14 cellular contexts compared by ENCODE assay signal in genomic region chr15:89972085-89972484, GRCh38. TPM values are rescaled to one million over a fixed set of nuclear protein-coding genes. Genes with fewer than 3 reads are reported as not detected.
DNase-seq lines count a peak whose midpoint lies in the region; ATAC-seq and TF ChIP-seq lines count a peak whose summit lies in the region.
"Had no signal": no experiment of that assay in that cellular context is flagged by ENCODE, and none has a peak within 500 bp of the region (broad histone marks: within the 10 kb centered on the region; RNA-seq: fewer than 3 reads in every experiment).

No MANE protein-coding gene starts in this region.

- CTCF ChIA-PET in HCT116 (lab: Charles Lee): interaction anchor here (1.0 to 1.9 kb wide), 10 partner anchors 9 to 232 kb away, joined by 3 to 11 read pairs (median 5); no protein-coding TSS in a partner anchor

- ATAC-seq in HCT116: peak; percentile 34

- POLR2A ChIA-PET in HCT116 (lab: Charles Lee): interaction anchor here (0.8 to 0.9 kb wide), 3 partner anchors 13 to 54 kb away, joined by 3 read pairs; no protein-coding TSS in a partner anchor

- H3K9me3 ChIP-seq in HCT116 (ENCODE audit: control insufficient read depth in 1 of 2, insufficient read depth in 1 of 2, low read depth in 1 of 2, low read length in 2 of 2) (no peaks in the 10 kb centered on the region), vagina (no peaks in the 10 kb centered on the region)
- H3K9me3 ChIP-seq: spleen had no signal

- H3K4me1 Mint-ChIP-seq in activated T-helper 2 cell treated with anti-CD3 and anti-CD28 coated beads, Interferon-gamma antibody, Interleukin-2, Interleukin-4, amounts not matched to agents 10 μg/mL and 5 μg/mL and 100 μg/mL, durations not matched to agents 14 hours and 24 hours and 36 hours (ENCODE audit: low read depth): no peaks in the 10 kb centered on the region

- peak; percentile 3 for DNase-seq in AG10803 (ENCODE audit: low read depth)
- DNase-seq in HCT116 (ENCODE audit: low read depth, low spot score): no peak
- DNase-seq in NOMO-1 treated with dmso at 0.1 percent for 144 hours (lab: John Stamatoyannopoulos, UW; ENCODE audit: unreplicated experiment): peak; percentile 28
- DNase-seq in amniotic epithelial cell (ENCODE audit: low read depth): peak; percentile 2
- no peak for DNase-seq in LoVo (ENCODE audit: low spot score)
- no peak for DNase-seq in activated T-cell treated with anti-CD3 and anti-CD28 coated beads for 4 hours
- DNase-seq in activated T-helper 2 cell treated with anti-CD3 and anti-CD28 coated beads, Interferon-gamma antibody, Interleukin-2, Interleukin-4, amounts not matched to agents 10 μg/mL and 5 μg/mL and 100 μg/mL, durations not matched to agents 14 hours and 24 hours and 36 hours (ENCODE audit: low spot score): no peak
- no peak for DNase-seq in vagina (ENCODE audit: extremely low spot score in 2 of 2)
- DNase-seq: NCI-H2171 treated with DMSO at 0.1 percent for 48 hours, spleen had no signal

- H3K27me3 ChIP-seq in HCT116 (ENCODE audit: insufficient read depth, low read length): no peaks in the 10 kb centered on the region
- no peaks in the 10 kb centered on the region for H3K27me3 ChIP-seq in vagina
- H3K27me3 ChIP-seq: spleen had no signal

- no peak overlapping the region for H3K27ac Mint-ChIP-seq in activated T-helper 2 cell treated with anti-CD3 and anti-CD28 coated beads, Interferon-gamma antibody, Interleukin-2, Interleukin-4, amounts not matched to agents 10 μg/mL and 5 μg/mL and 100 μg/mL, durations not matched to agents 14 hours and 24 hours and 36 hours
- H3K27ac Mint-ChIP-seq: activated CD8-positive, alpha-beta T cell treated with anti-CD3 and anti-CD28 coated beads, Interleukin-2, amount 10 ng/mL, durations not matched to agents 7 days and 5 days; activated naive CD4-positive, alpha-beta T cell treated with anti-CD3 and anti-CD28 coated beads, Interleukin-2, amount 50 U/mL, for 24 hours had no signal

- no peaks in the 10 kb centered on the region for H3K79me2 ChIP-seq in HCT116 (ENCODE audit: insufficient read depth, low read length)

- H3K4me3 Mint-ChIP-seq in activated T-helper 2 cell treated with anti-CD3 and anti-CD28 coated beads, Interferon-gamma antibody, Interleukin-2, Interleukin-4, amounts not matched to agents 10 μg/mL and 5 μg/mL and 100 μg/mL, durations not matched to agents 14 hours and 24 hours and 36 hours (ENCODE audit: low read depth): no peak overlapping the region
- H3K4me3 Mint-ChIP-seq: activated CD8-positive, alpha-beta T cell treated with anti-CD3 and anti-CD28 coated beads, Interleukin-2, amount 10 ng/mL, durations not matched to agents 7 days and 5 days; activated naive CD4-positive, alpha-beta T cell treated with anti-CD3 and anti-CD28 coated beads, Interleukin-2, amount 50 U/mL, for 24 hours; activated T-cell treated with anti-CD3 and anti-CD28 coated beads, Interleukin-2, amount 50 U/mL, for 4 hours had no signal

- H3K9ac ChIP-seq in HCT116 (ENCODE audit: low read length): no peak overlapping the region

- no peak for TF ChIP-seq POLR2A in HCT116 (IDR thresholded peaks at IDR 0.05; ENCODE audit: borderline replicate concordance, extremely low read depth, insufficient read depth, insufficient read length)
- no peak for TF ChIP-seq POLR2A in vagina (IDR thresholded peaks at IDR 0.05)

- peak overlapping the region; percentile 91 for H2AFZ ChIP-seq in HCT116 (ENCODE audit: low read depth, low read length, poor library complexity, severe bottlenecking)

- no peak overlapping the region for H3K4me2 ChIP-seq in HCT116 (ENCODE audit: low read length)

- H3K9me3 Mint-ChIP-seq in activated T-helper 2 cell treated with anti-CD3 and anti-CD28 coated beads, Interferon-gamma antibody, Interleukin-2, Interleukin-4, amounts not matched to agents 10 μg/mL and 5 μg/mL and 100 μg/mL, durations not matched to agents 14 hours and 24 hours and 36 hours: no peaks in the 10 kb centered on the region
- H3K9me3 Mint-ChIP-seq: activated naive CD4-positive, alpha-beta T cell treated with anti-CD3 and anti-CD28 coated beads, Interleukin-2, amount 50 U/mL, for 24 hours; activated T-cell treated with anti-CD3 and anti-CD28 coated beads, Interleukin-2, amount 50 U/mL, for 4 hours had no signal

- no peaks in the 10 kb centered on the region for H3K36me3 Mint-ChIP-seq in activated T-helper 2 cell treated with anti-CD3 and anti-CD28 coated beads, Interferon-gamma antibody, Interleukin-2, Interleukin-4, amounts not matched to agents 10 μg/mL and 5 μg/mL and 100 μg/mL, durations not matched to agents 14 hours and 24 hours and 36 hours (ENCODE audit: low read depth)
- H3K36me3 Mint-ChIP-seq: activated naive CD4-positive, alpha-beta T cell treated with anti-CD3 and anti-CD28 coated beads, Interleukin-2, amount 50 U/mL, for 24 hours had no signal

- H3K27me3 Mint-ChIP-seq in activated T-helper 2 cell treated with anti-CD3 and anti-CD28 coated beads, Interferon-gamma antibody, Interleukin-2, Interleukin-4, amounts not matched to agents 10 μg/mL and 5 μg/mL and 100 μg/mL, durations not matched to agents 14 hours and 24 hours and 36 hours (ENCODE audit: low read depth): peaks cover 11% of the 10 kb centered on the region
- H3K27me3 Mint-ChIP-seq: activated naive CD4-positive, alpha-beta T cell treated with anti-CD3 and anti-CD28 coated beads, Interleukin-2, amount 50 U/mL, for 24 hours had no signal

- no peaks in the 10 kb centered on the region for H3K36me3 ChIP-seq in HCT116 (ENCODE audit: control insufficient read depth in 1 of 2, insufficient read depth in 2 of 2, low read length in 2 of 2)
- H3K36me3 ChIP-seq in vagina: no peaks in the 10 kb centered on the region
- H3K36me3 ChIP-seq: spleen had no signal

- RAD21 ChIA-PET in HCT116 (lab: Charles Lee; ENCODE audit: low non-redundant PET in 1 of 2, low total read pairs in 2 of 2, uncharacterized antibody in 2 of 2, unreplicated experiment in 2 of 2): interaction anchor here (0.8 to 1.4 kb wide), 2 partner anchors 99 to 114 kb away, joined by 3 to 4 read pairs; no protein-coding TSS in a partner anchor

- intact Hi-C loops in HCT116 (cut with micrococcal nuclease): loop anchor here (5.0 kb wide), 1 partner anchor 60 kb away; the partner anchor contains the start of gene ARPIN
- intact Hi-C loops in activated T-helper 2 cell treated with anti-CD3 and anti-CD28 coated beads, Interferon-gamma antibody, Interleukin-2, Interleukin-4, amounts not matched to agents 10 μg/mL and 5 μg/mL and 100 μg/mL, durations not matched to agents 14 hours and 24 hours and 36 hours (cut with micrococcal nuclease): no loop called here
- intact Hi-C loops in vagina (cut with DNase I): no loop called here

- H3K9me2 ChIP-seq in HCT116 (ENCODE audit: insufficient read depth): no peaks in the 10 kb centered on the region

- H3K27ac ChIP-seq in HCT116 (ENCODE audit: low read depth, low read length): no peak overlapping the region
- no peak overlapping the region for H3K27ac ChIP-seq in vagina

- BruUV-seq in HCT116 (replicated peaks; lab: Mats Ljungman, UMichigan): no TSS peak

- no peak overlapping the region for H3K4me3 ChIP-seq in AG10803 (ENCODE audit: low read length)
- H3K4me3 ChIP-seq in HCT116 (replicated peaks in 1 of 2; ENCODE audit: low read depth in 1 of 2, low read length in 2 of 2): no peak overlapping the region
- no peak overlapping the region for H3K4me3 ChIP-seq in vagina
- H3K4me3 ChIP-seq: K562, spleen had no signal

- peaks cover 0 to 15% of the 10 kb centered on the region in 2 experiments; a peak in 2 of 4 replicates for H3K4me1 ChIP-seq in HCT116 (ENCODE audit: control insufficient read depth in 1 of 2, insufficient read depth in 2 of 2, low read length in 2 of 2)
- peaks cover 9% of the 10 kb centered on the region for H3K4me1 ChIP-seq in vagina

- no peaks in the 10 kb centered on the region for H4K20me1 ChIP-seq in HCT116 (ENCODE audit: insufficient read depth)

- no peak for TF ChIP-seq CTCF in AG10803 (conservative IDR thresholded peaks at IDR 0.05; ENCODE audit: low read length)
- TF ChIP-seq CTCF in HCT116 (IDR thresholded peaks at IDR 0.05 in 2 of 3, conservative IDR thresholded peaks at IDR 0.05 in 1 of 3; ENCODE audit: borderline replicate concordance in 1 of 3, insufficient read depth in 1 of 3, low read depth in 2 of 3, low read length in 2 of 3): no peak
- TF ChIP-seq CTCF in vagina (IDR thresholded peaks at IDR 0.05): no peak

- no peak for TF ChIP-seq RAD21 in HCT116 (IDR thresholded peaks at IDR 0.05; ENCODE audit: low read depth)

TF ChIP-seq in HCT116, 20 proteins besides CTCF, POLR2A, EP300 and RAD21:
- TF ChIP-seq TCF7L2 (IDR thresholded peaks at IDR 0.05; ENCODE audit: borderline replicate concordance, extremely low read depth, insufficient read depth, insufficient read length) (no peak), POLR2AphosphoS5 (IDR thresholded peaks at IDR 0.05; ENCODE audit: low read depth, low read length) (no peak)
TF ChIP-seq in HCT116: peak in this region for 0.

RNA-seq across cellular contexts. Expression of gene ZNF710, which starts 29.0 kb away (rescaled TPM):
- 10.0 TPM for total RNA-seq in HCT116 (2021; ENCODE audit: unreplicated experiment)
- 7.8 and 8.9 TPM in 2 replicates for polyA plus RNA-seq in HCT116 (2012)
- total RNA-seq in activated T-helper 2 cell treated with anti-CD3 and anti-CD28 coated beads, Interferon-gamma antibody, Interleukin-2, Interleukin-4, amounts not matched to agents 10 μg/mL and 5 μg/mL and 100 μg/mL, durations not matched to agents 14 hours and 24 hours and 36 hours: 31.4 and 34.2 TPM in 2 replicates
- 23.1 TPM for total RNA-seq in vagina

RNA-seq across cellular contexts. Expression of gene ARPIN, which starts 59.3 kb away (rescaled TPM):
- total RNA-seq in HCT116 (2021; ENCODE audit: unreplicated experiment) (8.8 TPM), vagina (20.1 TPM)
- polyA plus RNA-seq in HCT116 (2012): 5.4 and 6.1 TPM in 2 replicates
- not detected in 2 replicates for total RNA-seq in activated T-helper 2 cell treated with anti-CD3 and anti-CD28 coated beads, Interferon-gamma antibody, Interleukin-2, Interleukin-4, amounts not matched to agents 10 μg/mL and 5 μg/mL and 100 μg/mL, durations not matched to agents 14 hours and 24 hours and 36 hours
- total RNA-seq: activated CD8-positive, alpha-beta T cell treated with anti-CD3 and anti-CD28 coated beads, Interleukin-2, amount 10 ng/mL, durations not matched to agents 7 days and 5 days; K562 had no signal
- polyA plus RNA-seq: K562 had no signal

Comparison
In these comparisons a context has a peak if more than half of its experiments do, and no peak if none do; other contexts are left out.
1. DNase-seq: peak in AG10803 (single experiment), NOMO-1 treated with dmso at 0.1 percent for 144 hours (single experiment) and amniotic epithelial cell (single experiment); none in HCT116 (single experiment), LoVo (single experiment), activated T-cell treated with anti-CD3 and anti-CD28 coated beads for 4 hours (single experiment), activated T-helper 2 cell treated with anti-CD3 and anti-CD28 coated beads, Interferon-gamma antibody, Interleukin-2, Interleukin-4, amounts not matched to agents 10 μg/mL and 5 μg/mL and 100 μg/mL, durations not matched to agents 14 hours and 24 hours and 36 hours (single experiment) and vagina (0 of 2).